ENCODE assay signal across 12 cellular contexts in the genomic region with DNA sequence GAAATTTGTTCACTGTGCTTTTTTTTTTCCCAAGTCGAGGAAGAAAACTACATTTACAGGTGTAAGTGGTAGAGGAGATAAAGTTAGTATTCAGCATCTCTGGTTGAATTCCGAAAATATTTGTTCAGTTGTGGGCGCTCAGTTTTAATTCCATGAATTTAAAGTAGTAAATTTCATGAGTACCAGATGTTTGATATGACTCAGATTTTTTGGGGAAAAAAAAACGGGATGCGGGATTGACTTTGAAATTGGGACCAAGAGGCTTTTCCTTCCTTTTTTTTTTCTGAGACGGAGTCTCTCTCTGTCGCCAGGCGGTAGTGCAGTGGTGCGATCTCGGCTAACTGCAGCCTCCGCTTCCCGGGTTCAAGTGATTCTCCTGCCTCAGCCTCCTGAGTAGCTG. TPM values are rescaled to one million over a fixed set of nuclear protein-coding genes. Genes with fewer than 3 reads are reported as not detected.
DNase-seq lines count a peak whose midpoint lies in the region; ATAC-seq and TF ChIP-seq lines count a peak whose summit lies in the region.
"Had no signal": no experiment of that assay in that cellular context is flagged by ENCODE, and none has a peak within 500 bp of the region (broad histone marks: within the 10 kb centered on the region; RNA-seq: fewer than 3 reads in every experiment).

No MANE protein-coding gene starts in this region.

- H3K36me3 Mint-ChIP-seq in activated T-cell treated with anti-CD3 and anti-CD28 coated beads, Interleukin-2, amount 50 U/mL, for 72 hours (ENCODE audit: insufficient read depth in 2 of 2): peaks cover 1 to 7% of the 10 kb centered on the region in 2 donors

- no peak overlapping the region for H2AFZ ChIP-seq in SU-DHL-6 (ENCODE audit: low read depth, low read length, severe bottlenecking)

- no peak overlapping the region for H3K4me3 ChIP-seq in SU-DHL-6 (ENCODE audit: insufficient read depth, low read length, poor library complexity, severe bottlenecking)
- peak overlapping the region; percentile 77 for H3K4me3 ChIP-seq in fibroblast of pulmonary artery (replicated peaks; ENCODE audit: low read depth, low read length)
- peak overlapping the region in 1 of 2 donors; percentile 92 for H3K4me3 ChIP-seq in stomach smooth muscle (ENCODE audit: low read length in 2 of 2)
- peak overlapping the region in 1 of 2 donors; percentile 65 for H3K4me3 ChIP-seq in aorta (ENCODE audit: low read length in 2 of 2)

- no peak for ATAC-seq in activated T-cell treated with anti-CD3 and anti-CD28 coated beads, Interleukin-2, amount 50 U/mL, for 72 hours (replicated peaks in 1 of 2)
- ATAC-seq in GM21423 (IDR thresholded peaks at IDR 0.05; ENCODE audit: unreplicated experiment): no peak
- no peak for ATAC-seq in aorta (ENCODE audit: low FRiP score)
- ATAC-seq in GM19397 (IDR thresholded peaks at IDR 0.05; ENCODE audit: unreplicated experiment): no peak

- peak overlapping the region; percentile 82 for H3K4me2 ChIP-seq in SU-DHL-6 (ENCODE audit: low read depth, low read length, poor library complexity, severe bottlenecking)

- no peaks in the 10 kb centered on the region; the same call in 1 of the 2 replicates for H3K79me2 ChIP-seq in SU-DHL-6 (ENCODE audit: insufficient read depth, low read length)

- 76 to 78% methylated on average over 12 of the region's 12 CpGs for WGBS in aorta, 2 donors

- H3K4me3 Mint-ChIP-seq in activated T-cell treated with anti-CD3 and anti-CD28 coated beads, Interleukin-2, amount 50 U/mL, for 72 hours: peak overlapping the region; percentile 42 to 88

- H3K9me3 ChIP-seq in SU-DHL-6 (ENCODE audit: insufficient read depth, low read length) (no peaks in the 10 kb centered on the region), stomach smooth muscle (ENCODE audit: control insufficient read depth in 2 of 2, low read length in 2 of 2) (no peaks in the 10 kb centered on the region), aorta (ENCODE audit: control insufficient read depth, low read length) (no peaks in the 10 kb centered on the region)

- H3K9ac ChIP-seq in SU-DHL-6 (ENCODE audit: low read length) (no peak overlapping the region), stomach smooth muscle (ENCODE audit: low read length in 2 of 2) (peak overlapping the region in 1 of 2 donors; percentile 99)

- no peaks in the 10 kb centered on the region for H3K27me3 ChIP-seq in SU-DHL-6 (ENCODE audit: low read length)
- no peaks in the 10 kb centered on the region for H3K27me3 ChIP-seq in stomach smooth muscle (ENCODE audit: control insufficient read depth in 1 of 2, insufficient read depth in 2 of 2, low read length in 2 of 2)
- H3K27me3 ChIP-seq in aorta (ENCODE audit: control insufficient read depth in 1 of 2, insufficient read depth in 2 of 2, low read length in 1 of 2): no peaks in the 10 kb centered on the region

- H3K9me3 Mint-ChIP-seq in activated T-cell treated with anti-CD3 and anti-CD28 coated beads, Interleukin-2, amount 50 U/mL, for 72 hours: no peaks in the 10 kb centered on the region

- H3K27ac Mint-ChIP-seq in activated T-cell treated with anti-CD3 and anti-CD28 coated beads, Interleukin-2, amount 50 U/mL, for 72 hours: no peak overlapping the region

- H4K20me1 ChIP-seq in SU-DHL-6 (ENCODE audit: low read depth, low read length): no peaks in the 10 kb centered on the region

- H3K9me2 ChIP-seq in SU-DHL-6 (replicated peaks; ENCODE audit: insufficient read depth, low read length): no peaks in the 10 kb centered on the region

- peaks cover 28% of the 10 kb centered on the region for H3F3A ChIP-seq in SU-DHL-6 (ENCODE audit: insufficient read depth)

- intact Hi-C loops in aorta (cut with DNase I): loop anchor here in 1 of 2 donors (5.0 kb wide), 1 partner anchor 80 kb away; a partner anchor contains a TSS

- DNase-seq in activated T-cell treated with anti-CD3 and anti-CD28 coated beads, Interleukin-2, amount 50 U/mL, for 72 hours: no peak
- no peak for DNase-seq in activated T-cell treated with anti-CD3 and anti-CD28 coated beads, Interleukin-2, amount 50 U/mL, for 1 hour
- DNase-seq in fibroblast of pulmonary artery (ENCODE audit: low read depth): no peak
- no peak for DNase-seq in aorta
- DNase-seq: activated naive CD4-positive, alpha-beta T cell treated with Interleukin-2 at 50 U/mL for 16 hours; AML-193; NCI-H1694 had no signal

- TF ChIP-seq CTCF in SU-DHL-6 (IDR thresholded peaks at IDR 0.05; ENCODE audit: insufficient read depth, low read length, poor library complexity, severe bottlenecking) (no peak), fibroblast of pulmonary artery (IDR thresholded peaks at IDR 0.05; ENCODE audit: low read length, missing control alignments) (no peak)

- H3K4me1 ChIP-seq in stomach smooth muscle (ENCODE audit: control insufficient read depth, insufficient read depth, low read length) (peaks cover 20% of the 10 kb centered on the region), aorta (ENCODE audit: control insufficient read depth in 1 of 2, insufficient read depth in 2 of 2, low read length in 2 of 2) (no peaks in the 10 kb centered on the region)

- H3K36me3 ChIP-seq in SU-DHL-6 (ENCODE audit: low read length): no peaks in the 10 kb centered on the region
- H3K36me3 ChIP-seq in stomach smooth muscle (ENCODE audit: control insufficient read depth in 2 of 2, insufficient read depth in 2 of 2, low read length in 2 of 2): peaks cover 4% of the 10 kb centered on the region in 2 donors
- H3K36me3 ChIP-seq in aorta (ENCODE audit: control insufficient read depth in 1 of 2, insufficient read depth in 2 of 2, low read length in 1 of 2): no peaks in the 10 kb centered on the region

- no peak overlapping the region for H3K27ac ChIP-seq in SU-DHL-6 (ENCODE audit: low read depth, low read length)
- peak overlapping the region; percentile 96 for H3K27ac ChIP-seq in stomach smooth muscle (ENCODE audit: low read length)
- no peak overlapping the region for H3K27ac ChIP-seq in aorta (ENCODE audit: low read depth in 1 of 2, low read length in 2 of 2)

- no peaks in the 10 kb centered on the region for H3K27me3 Mint-ChIP-seq in activated T-cell treated with anti-CD3 and anti-CD28 coated beads, Interleukin-2, amount 50 U/mL, for 72 hours (ENCODE audit: low read depth)

- H3K4me1 Mint-ChIP-seq in activated T-cell treated with anti-CD3 and anti-CD28 coated beads, Interleukin-2, amount 50 U/mL, for 72 hours (ENCODE audit: low read depth): peaks cover 24% of the 10 kb centered on the region

RNA-seq across cellular contexts. Expression of a gene that starts 1.6 kb away (rescaled TPM):
- 1 to 10 TPM; 6.7 to 7.1 TPM for total RNA-seq in activated T-cell treated with anti-CD3 and anti-CD28 coated beads, Interleukin-2, amount 50 U/mL, for 72 hours
- 10 to 100 TPM; 22.4 to 35.0 TPM for total RNA-seq in aorta
- 10 to 100 TPM; 10.5 to 26.6 TPM for polyA plus RNA-seq in aorta

RNA-seq across cellular contexts. Expression of a gene that starts 15.2 kb away (rescaled TPM):
- 10 to 100 TPM; 55.0 to 68.2 TPM for total RNA-seq in activated T-cell treated with anti-CD3 and anti-CD28 coated beads, Interleukin-2, amount 50 U/mL, for 72 hours
- total RNA-seq in aorta: 10 to 100 TPM in 1 of 2 donors, 1 to 10 TPM in 1; 7.9 to 12.5 TPM
- 10 to 100 TPM in 1 of 2 donors, 1 to 10 TPM in 1; 5.0 to 11.4 TPM for polyA plus RNA-seq in aorta

RNA-seq across cellular contexts. Expression of a gene that starts 15.3 kb away (rescaled TPM):
- total RNA-seq in activated T-cell treated with anti-CD3 and anti-CD28 coated beads, Interleukin-2, amount 50 U/mL, for 72 hours: 100 to 1,000 TPM; 109 to 119 TPM
- total RNA-seq in aorta: 1 to 10 TPM in 1 of 2 donors, under 1 TPM in 1; 0.84 to 1.6 TPM
- 1 to 10 TPM in 1 of 2 donors, under 1 TPM in 1; 0.20 to 6.1 TPM for polyA plus RNA-seq in aorta

RNA-seq across cellular contexts. Expression of a gene that starts 35.4 kb away (rescaled TPM):
- total RNA-seq in activated T-cell treated with anti-CD3 and anti-CD28 coated beads, Interleukin-2, amount 50 U/mL, for 72 hours: under 1 TPM; 0.28 to 0.48 TPM
- total RNA-seq in aorta: not detected
- not detected for polyA plus RNA-seq in aorta
- total RNA-seq: T-helper 1 cell treated with Interleukin-12 subunit alpha and Interleukin-12 subunit beta and Interleukin-4 antibody, amounts not matched to agents 30 ng/mL and 1 ng/mL, for 36 hours had no signal

RNA-seq across cellular contexts. Expression of a gene that starts 57.4 kb away (rescaled TPM):
- total RNA-seq in activated T-cell treated with anti-CD3 and anti-CD28 coated beads, Interleukin-2, amount 50 U/mL, for 72 hours: not detected
- 1 to 10 TPM; 7.8 to 8.1 TPM for total RNA-seq in aorta
- 1 to 10 TPM; 1.8 to 7.9 TPM for polyA plus RNA-seq in aorta
- total RNA-seq: T-helper 1 cell treated with Interleukin-12 subunit alpha and Interleukin-12 subunit beta and Interleukin-4 antibody, amounts not matched to agents 30 ng/mL and 1 ng/mL, for 36 hours had no signal

Comparison
In these comparisons a context has a peak if more than half of its experiments do, and no peak if none do; other contexts are left out.
1. RNA of a gene that starts 15.2 kb away (total RNA-seq): 55.0 to 68.2 TPM in activated T-cell treated with anti-CD3 and anti-CD28 coated beads, Interleukin-2, amount 50 U/mL, for 72 hours; 7.9 to 12.5 TPM in aorta; every median in the first group is over 4 times any median in the second.
2. RNA of a gene that starts 15.3 kb away (total RNA-seq): 109 to 119 TPM in activated T-cell treated with anti-CD3 and anti-CD28 coated beads, Interleukin-2, amount 50 U/mL, for 72 hours; 0.84 to 1.6 TPM in aorta; every median in the first group is over 10 times any median in the second.